16 cellular contexts compared by ENCODE assay signal in genomic region chr6:39979461-39980328, GRCh38.
"Had no signal": no experiment of that assay in that cellular context is flagged by ENCODE, and none has a peak within 500 bp of the region (broad histone marks: within the 10 kb centered on the region; RNA-seq: fewer than 3 reads in every experiment).

No MANE protein-coding gene starts in this region.

- H3K27me3 ChIP-seq: neutrophil had no signal

- ATAC-seq: lower lobe of right lung; SK-N-SH treated with all-trans-retinoic acid at 6 μM for 48 hours; stimulated activated memory B cell treated with anti-CD40 and anti-IgM and Interleukin-4, amounts not matched to agents 10 μg/mL and 1 μg/mL and 100 μg/mL, for 72 hours; T-helper 17 cell had no signal

- H3K27ac ChIP-seq: neutrophil, spleen had no signal

- H3K4me3 ChIP-seq: lower lobe of right lung, spleen had no signal

- H3K9me3 ChIP-seq: lower lobe of right lung, neutrophil, spleen had no signal

- DNase-seq: activated B cell treated with CpG ODN at 0.5 μM for 24 hours; activated CD4-positive, alpha-beta T cell treated with anti-CD3 and anti-CD28 coated beads, Interleukin-2, amount 50 U/mL, for 1 hour; activated naive CD4-positive, alpha-beta T cell treated with anti-CD3 and anti-CD28 coated beads, Interleukin-2, amount 50 U/mL, for 16 hours; activated T-cell treated with anti-CD3 and anti-CD28 coated beads for 4 hours; cerebellar nuclear complex; hippocampal formation; lower lobe of right lung; midbrain; naive B cell; posterior cingulate gyrus; spleen; stimulated activated CD4-positive, alpha-beta T cell treated with anti-CD3 and anti-CD28 coated beads, Interleukin-1b, Interleukin-23, amount 100 ng/mL, for 48 hours; T-helper 17 cell had no signal

- H3K36me3 ChIP-seq: lower lobe of right lung, neutrophil, spleen had no signal

- H3K4me1 ChIP-seq: spleen had no signal
